ENCODE assay signal across 20 cellular contexts in the genomic region with DNA sequence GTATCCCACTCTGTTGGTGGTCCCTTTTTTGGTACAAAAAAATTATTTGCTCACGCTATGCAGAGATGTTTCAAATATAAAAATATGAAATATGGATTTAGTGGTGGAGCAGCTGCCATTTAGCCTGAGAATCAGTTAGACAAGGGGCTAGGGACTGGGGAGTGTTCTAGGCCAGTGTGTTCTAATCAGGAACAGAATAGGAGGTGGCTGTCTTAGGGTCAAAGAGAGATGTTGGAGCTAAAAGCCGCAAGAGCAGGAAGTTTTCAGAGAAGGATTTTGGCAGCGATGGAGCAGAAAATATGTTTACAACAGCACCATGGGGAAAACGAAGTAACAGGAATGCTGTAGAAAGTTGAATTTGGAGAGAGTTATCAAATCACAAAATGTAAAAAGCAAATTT.
DNase-seq lines count a peak whose midpoint lies in the region; ATAC-seq and TF ChIP-seq lines count a peak whose summit lies in the region.
"Had no signal": no experiment of that assay in that cellular context is flagged by ENCODE, and none has a peak within 500 bp of the region (broad histone marks: within the 10 kb centered on the region; RNA-seq: fewer than 3 reads in every experiment).

No MANE protein-coding gene starts in this region.

- peaks cover 13% of the 10 kb centered on the region for H3K4me1 Mint-ChIP-seq in neural progenitor cell
- H3K4me1 Mint-ChIP-seq in T-cell: no peaks in the 10 kb centered on the region
- H3K4me1 Mint-ChIP-seq: CD4-positive, CD25-positive, alpha-beta regulatory T cell; CD8-positive, alpha-beta memory T cell had no signal

- H3K36me3 Mint-ChIP-seq in neural progenitor cell (no peaks in the 10 kb centered on the region), T-cell (no peaks in the 10 kb centered on the region)
- H3K36me3 Mint-ChIP-seq: CD4-positive, CD25-positive, alpha-beta regulatory T cell; CD8-positive, alpha-beta memory T cell had no signal

- H3K36me3 ChIP-seq in neural progenitor cell (no peaks in the 10 kb centered on the region), subcutaneous abdominal adipose tissue (ENCODE audit: control insufficient read depth in 5 of 5, insufficient read depth in 5 of 5, low read length in 5 of 5) (no peaks in the 10 kb centered on the region)
- H3K36me3 ChIP-seq: BE2C had no signal

- no peak for ATAC-seq in T-cell (replicated peaks in 1 of 4)
- ATAC-seq: HCT116 had no signal

- H3F3A ChIP-seq in neural progenitor cell (ENCODE audit: low read depth): no peaks in the 10 kb centered on the region

- no peak for TF ChIP-seq CTCF in fibroblast of the aortic adventitia (IDR thresholded peaks at IDR 0.05; ENCODE audit: insufficient read depth, low read length)
- TF ChIP-seq CTCF in neural progenitor cell (IDR thresholded peaks at IDR 0.05): no peak

- H3K4me2 ChIP-seq in neural progenitor cell: no peak overlapping the region

- H3K9me3 ChIP-seq in neural progenitor cell (ENCODE audit: low read depth) (no peaks in the 10 kb centered on the region), subcutaneous abdominal adipose tissue (ENCODE audit: control insufficient read depth in 5 of 5, low read length in 5 of 5) (no peaks in the 10 kb centered on the region)
- H3K9me3 ChIP-seq: BE2C had no signal

- CTCF ChIA-PET in T-cell (lab: Charles Lee): no interaction called here

- H3K9ac ChIP-seq in neural progenitor cell: no peak overlapping the region
- no peak overlapping the region for H3K9ac ChIP-seq in subcutaneous abdominal adipose tissue (ENCODE audit: low read length in 5 of 5)
- H3K9ac ChIP-seq: GM23248 had no signal

- H3K4me1 ChIP-seq in neural progenitor cell: peaks cover 6% of the 10 kb centered on the region
- H3K4me1 ChIP-seq in subcutaneous abdominal adipose tissue (ENCODE audit: control insufficient read depth in 5 of 5, insufficient read depth in 5 of 5, low read length in 5 of 5): peaks cover 0 to 45% (median 15%) of the 10 kb centered on the region in 5 donors
- H3K4me1 ChIP-seq: BE2C had no signal

- H3K9me3 Mint-ChIP-seq in neural progenitor cell (no peaks in the 10 kb centered on the region), T-cell (no peaks in the 10 kb centered on the region)
- H3K9me3 Mint-ChIP-seq: HFFc6 had no signal

- H3K79me2 ChIP-seq in neural progenitor cell (ENCODE audit: low read depth): no peaks in the 10 kb centered on the region

- H3K4me3 Mint-ChIP-seq in neural progenitor cell (no peak overlapping the region), T-cell (no peak overlapping the region)
- H3K4me3 Mint-ChIP-seq: CD4-positive, CD25-positive, alpha-beta regulatory T cell; CD8-positive, alpha-beta memory T cell; HFFc6 had no signal

- H3K27ac Mint-ChIP-seq in neural progenitor cell (peak overlapping the region; percentile 34), T-cell (no peak overlapping the region)
- H3K27ac Mint-ChIP-seq: CD4-positive, CD25-positive, alpha-beta regulatory T cell had no signal

- no peak overlapping the region for H3K27ac ChIP-seq in neural progenitor cell
- H3K27ac ChIP-seq in subcutaneous abdominal adipose tissue (ENCODE audit: low read depth, low read length): peak overlapping the region; percentile 71
- H3K27ac ChIP-seq: GM23248, HL-60 had no signal

- H3K4me3 ChIP-seq in fibroblast of the aortic adventitia (ENCODE audit: low read depth, low read length) (no peak overlapping the region), neural progenitor cell (no peak overlapping the region), subcutaneous abdominal adipose tissue (ENCODE audit: low read depth in 1 of 5, low read length in 5 of 5) (peak overlapping the region in 1 of 5 donors; percentile 28)
- H3K4me3 ChIP-seq: GM23248 had no signal

- no peak overlapping the region for H2AFZ ChIP-seq in neural progenitor cell (replicated peaks)
- H2AFZ ChIP-seq: GM23248 had no signal

- POLR2A ChIA-PET in T-cell (lab: Charles Lee): no interaction called here

- H3K27me3 ChIP-seq in neural progenitor cell (no peaks in the 10 kb centered on the region), subcutaneous abdominal adipose tissue (ENCODE audit: control insufficient read depth in 5 of 5, insufficient read depth in 4 of 5, low read length in 5 of 5) (no peaks in the 10 kb centered on the region)
- H3K27me3 ChIP-seq: BE2C had no signal

- H3K27me3 Mint-ChIP-seq in neural progenitor cell (ENCODE audit: insufficient read depth, low read depth) (no peaks in the 10 kb centered on the region), T-cell (no peaks in the 10 kb centered on the region)
- H3K27me3 Mint-ChIP-seq: CD4-positive, CD25-positive, alpha-beta regulatory T cell; CD8-positive, alpha-beta memory T cell had no signal

- DNase-seq in LHCN-M2 (ENCODE audit: low read depth) (peak; percentile 22), fibroblast of the aortic adventitia (ENCODE audit: low read depth) (peak; percentile 12), neural progenitor cell (ENCODE audit: low spot score) (no peak), medulla oblongata (ENCODE audit: extremely low spot score) (no peak), globus pallidus (ENCODE audit: low spot score) (no peak), mucosa of gallbladder (ENCODE audit: low spot score) (no peak), T-cell (no peak)
- DNase-seq: ACHN; BE2C; C1 segment of cervical spinal cord; CD4-positive, CD25-positive, alpha-beta regulatory T cell; CD8-positive, alpha-beta memory T cell; COR-L47; DMS 273 treated with DMSO at 0.1 percent for 48 hours; GM23248; H7; HFFc6 had no signal

- H4K20me1 ChIP-seq in neural progenitor cell (ENCODE audit: low read depth): no peaks in the 10 kb centered on the region

Comparison
In these comparisons a context has a peak if more than half of its experiments do, and no peak if none do; other contexts are left out.
1. DNase-seq: peak in LHCN-M2 (single experiment) and fibroblast of the aortic adventitia (single experiment); none in neural progenitor cell (single experiment), medulla oblongata (single experiment), globus pallidus (single experiment), mucosa of gallbladder (single experiment) and T-cell (0 of 34).